8 cellular contexts compared by ENCODE assay signal in genomic region chr1:6464514-6464836, GRCh38. TPM values are rescaled to one million over a fixed set of nuclear protein-coding genes. Genes with fewer than 3 reads are reported as not detected.
DNase-seq lines count a peak whose midpoint lies in the region; ATAC-seq, FAIRE-seq and TF ChIP-seq lines count a peak whose summit lies in the region.

No MANE protein-coding gene starts in this region.

- FAIRE-seq in urothelium cell line (lab: Jason Lieb, UNC): no peak

- TF ChIP-seq CTCF in mesothelial cell of epicardium (IDR thresholded peaks at IDR 0.05; ENCODE audit: unreplicated experiment): no peak

- H3K36me3 Mint-ChIP-seq in activated CD4-positive, alpha-beta T cell treated with anti-CD3 and anti-CD28 coated beads for 36 hours (ENCODE audit: low read depth): peaks cover 35% of the 10 kb centered on the region
- H3K36me3 Mint-ChIP-seq in mesothelial cell of epicardium: peaks cover 18% of the 10 kb centered on the region

- CTCF ChIA-PET in activated CD4-positive, alpha-beta T cell treated with anti-CD3 and anti-CD28 coated beads for 36 hours (lab: Charles Lee): interaction anchor here (0.6 to 1.3 kb wide), 7 partner anchors 13 to 220 kb away, joined by 3 to 4 read pairs (median 3); no protein-coding TSS in a partner anchor

- POLR2A ChIA-PET in activated CD4-positive, alpha-beta T cell treated with anti-CD3 and anti-CD28 coated beads for 36 hours (lab: Charles Lee): no interaction called here

- peak; percentile 21 for ATAC-seq in activated CD4-positive, alpha-beta T cell treated with anti-CD3 and anti-CD28 coated beads for 36 hours
- ATAC-seq in esophagus mucosa (peak; percentile 19), HG03439 (IDR thresholded peaks at IDR 0.05; ENCODE audit: unreplicated experiment) (no peak)

- no peaks in the 10 kb centered on the region for H3K9me3 Mint-ChIP-seq in activated CD4-positive, alpha-beta T cell treated with anti-CD3 and anti-CD28 coated beads for 36 hours (ENCODE audit: low read depth)
- H3K9me3 Mint-ChIP-seq in mesothelial cell of epicardium: no peaks in the 10 kb centered on the region

- H3K27ac Mint-ChIP-seq in activated CD4-positive, alpha-beta T cell treated with anti-CD3 and anti-CD28 coated beads for 36 hours: peak overlapping the region; percentile 83
- H3K27ac Mint-ChIP-seq in mesothelial cell of epicardium: no peak overlapping the region

- H3K27me3 Mint-ChIP-seq in activated CD4-positive, alpha-beta T cell treated with anti-CD3 and anti-CD28 coated beads for 36 hours: no peaks in the 10 kb centered on the region
- peaks cover 4% of the 10 kb centered on the region for H3K27me3 Mint-ChIP-seq in mesothelial cell of epicardium (ENCODE audit: low read depth)

- peaks cover 50% of the 10 kb centered on the region for H3K4me1 Mint-ChIP-seq in activated CD4-positive, alpha-beta T cell treated with anti-CD3 and anti-CD28 coated beads for 36 hours
- H3K4me1 Mint-ChIP-seq in mesothelial cell of epicardium: peaks cover 7% of the 10 kb centered on the region

- peak overlapping the region; percentile 84 for H3K4me3 Mint-ChIP-seq in activated CD4-positive, alpha-beta T cell treated with anti-CD3 and anti-CD28 coated beads for 36 hours
- no peak overlapping the region for H3K4me3 Mint-ChIP-seq in mesothelial cell of epicardium

- DNase-seq in activated CD4-positive, alpha-beta T cell treated with anti-CD3 and anti-CD28 coated beads for 36 hours: peak; percentile 80
- DNase-seq in activated CD4-positive, alpha-beta T cell treated with anti-CD3 and anti-CD28 coated beads for 1 hour: no peak
- DNase-seq in activated CD4-positive, alpha-beta T cell treated with anti-CD3 and anti-CD28 coated beads for 48 hours: peak; percentile 68
- peak; percentile 45 for DNase-seq in stimulated activated naive CD4-positive, alpha-beta T cell treated with Interleukin-2 at 50 U/mL for 16 hours (lab: John Stamatoyannopoulos, UW)
- DNase-seq in mesothelial cell of epicardium (ENCODE audit: low spot score in 2 of 2, unreplicated experiment in 2 of 2): no peak
- no peak for DNase-seq in urothelium cell line (ENCODE audit: low spot score)

- intact Hi-C loops in activated CD4-positive, alpha-beta T cell treated with anti-CD3 and anti-CD28 coated beads for 36 hours (cut with DNase I, micrococcal nuclease): loop anchor here in 1 of 2 experiments (2.0 to 10.0 kb wide), 4 partner anchors 20 to 470 kb away; partner anchors contain the start of genes CAMTA1 and NPHP4

RNA-seq across cellular contexts. Expression of gene TNFRSF25, which starts 1.5 kb away (rescaled TPM):
- 10 to 100 TPM; 57.3 to 66.7 TPM for total RNA-seq in activated CD4-positive, alpha-beta T cell treated with anti-CD3 and anti-CD28 coated beads for 36 hours
- total RNA-seq in esophagus mucosa (13.1 TPM), mesothelial cell of epicardium (38.9 to 41.6 TPM (median 39.4 TPM) in 3 replicates)

RNA-seq across cellular contexts. Expression of gene PLEKHG5, which starts 27.0 kb away (rescaled TPM):
- 1 to 10 TPM in 1 of 2 experiments, under 1 TPM in 1; 0.76 to 1.1 TPM for total RNA-seq in activated CD4-positive, alpha-beta T cell treated with anti-CD3 and anti-CD28 coated beads for 36 hours
- 24.4 TPM for total RNA-seq in esophagus mucosa
- total RNA-seq in mesothelial cell of epicardium: 49.3 to 51.2 TPM (median 50.7 TPM) in 3 replicates

RNA-seq across cellular contexts. Expression of gene ESPN, which starts 39.9 kb away (rescaled TPM):
- total RNA-seq in activated CD4-positive, alpha-beta T cell treated with anti-CD3 and anti-CD28 coated beads for 36 hours: under 1 TPM; 0.14 to 0.55 TPM
- 33.4 TPM for total RNA-seq in esophagus mucosa
- 1.2 to 1.6 TPM (median 1.4 TPM) in 3 replicates for total RNA-seq in mesothelial cell of epicardium

RNA-seq across cellular contexts. Expression of gene HES2, which starts 44.8 kb away (rescaled TPM):
- under 1 TPM in 1 of 2 experiments, not detected in 1; 0.05 TPM for total RNA-seq in activated CD4-positive, alpha-beta T cell treated with anti-CD3 and anti-CD28 coated beads for 36 hours
- 47.3 TPM for total RNA-seq in esophagus mucosa
- 0.90 to 1.1 TPM (median 0.98 TPM) in 3 replicates for total RNA-seq in mesothelial cell of epicardium

Comparison
In these comparisons a context has a peak if more than half of its experiments do, and no peak if none do; other contexts are left out.
1. DNase-seq: peak in activated CD4-positive, alpha-beta T cell treated with anti-CD3 and anti-CD28 coated beads for 36 hours (single experiment), activated CD4-positive, alpha-beta T cell treated with anti-CD3 and anti-CD28 coated beads for 48 hours (single experiment) and stimulated activated naive CD4-positive, alpha-beta T cell treated with Interleukin-2 at 50 U/mL for 16 hours (single experiment); none in activated CD4-positive, alpha-beta T cell treated with anti-CD3 and anti-CD28 coated beads for 1 hour (single experiment), mesothelial cell of epicardium (0 of 2) and urothelium cell line (single experiment).
2. RNA of gene PLEKHG5, which starts 27.0 kb away (total RNA-seq): 49.3 to 51.2 TPM in mesothelial cell of epicardium and 24.4 TPM in esophagus mucosa (single experiment); 0.76 to 1.1 TPM in activated CD4-positive, alpha-beta T cell treated with anti-CD3 and anti-CD28 coated beads for 36 hours; every median in the first group is over 10 times any median in the second.
3. RNA of gene ESPN, which starts 39.9 kb away (total RNA-seq): 33.4 TPM in esophagus mucosa (single experiment); 1.2 to 1.6 TPM in mesothelial cell of epicardium and 0.14 to 0.55 TPM in activated CD4-positive, alpha-beta T cell treated with anti-CD3 and anti-CD28 coated beads for 36 hours; every median in the first group is over 10 times any median in the second.